ENCODE assay signal across 8 cellular contexts in the genomic region with DNA sequence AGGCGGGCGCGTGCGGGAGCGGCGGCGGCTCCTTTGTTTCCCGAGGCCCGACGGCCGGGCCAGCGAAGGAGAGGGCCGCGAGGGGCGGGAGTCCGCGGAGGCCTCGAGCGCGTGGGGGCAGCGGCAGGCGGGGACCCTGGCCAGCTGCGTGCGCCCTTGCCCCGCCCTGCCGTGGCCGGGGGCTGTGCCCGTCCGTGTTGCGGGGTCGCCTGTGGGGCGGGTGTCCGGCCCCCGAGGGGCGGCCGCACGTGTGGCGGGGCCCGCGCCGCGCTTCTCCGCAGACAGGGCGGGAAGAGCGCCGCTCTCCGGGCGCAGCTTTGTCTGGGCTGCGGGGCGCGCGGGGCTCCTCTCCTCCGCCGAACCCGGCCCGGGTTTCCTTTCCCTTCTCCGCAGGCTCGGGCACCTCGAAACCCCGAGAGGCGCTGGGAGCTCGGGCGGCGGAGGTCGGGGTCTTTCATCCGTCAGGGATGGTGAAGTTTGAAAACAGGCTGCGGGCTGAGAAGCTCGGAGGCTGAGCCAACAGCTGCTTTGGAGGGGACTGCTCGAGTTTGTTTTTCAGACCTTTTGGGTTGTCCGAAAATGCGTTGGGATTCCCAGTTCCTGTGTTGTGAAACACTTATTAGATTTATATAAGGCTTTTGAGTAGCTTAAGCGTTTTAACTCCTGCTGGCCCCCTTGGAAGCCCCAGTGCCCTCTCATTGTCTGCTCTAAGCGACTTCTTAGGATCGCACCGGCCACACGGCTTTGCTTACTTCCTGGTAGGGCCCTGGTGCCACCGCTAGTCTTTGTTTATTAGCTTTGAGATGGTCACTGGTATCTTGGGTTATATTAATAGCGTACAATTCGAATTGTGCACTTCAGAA. TPM values are rescaled to one million over a fixed set of nuclear protein-coding genes. Genes with fewer than 3 reads are reported as not detected.
DNase-seq lines count a peak whose midpoint lies in the region; ATAC-seq and TF ChIP-seq lines count a peak whose summit lies in the region.

No MANE protein-coding gene starts in this region.

- H3K4me1 Mint-ChIP-seq in activated CD4-positive, alpha-beta memory T cell treated with anti-CD3 and anti-CD28 coated beads for 36 hours (ENCODE audit: low read depth): peaks cover 80% of the 10 kb centered on the region
- H3K4me1 Mint-ChIP-seq in endodermal cell: peaks cover 72% of the 10 kb centered on the region

- H3K4me3 ChIP-seq in endodermal cell (ENCODE audit: low read length) (peak overlapping the region; percentile 90), mesendoderm (ENCODE audit: low read length) (peak overlapping the region; percentile 94), subcutaneous abdominal adipose tissue (ENCODE audit: low read depth in 1 of 5, low read length in 5 of 5) (peak overlapping the region; percentile 63 to 89 (median 85))

- peaks cover 19% of the 10 kb centered on the region for H3K4me1 ChIP-seq in endodermal cell (ENCODE audit: control insufficient read depth, insufficient read depth, low read length)
- peaks cover 15% of the 10 kb centered on the region for H3K4me1 ChIP-seq in mesendoderm (ENCODE audit: control insufficient read depth, low read depth, low read length)
- H3K4me1 ChIP-seq in subcutaneous abdominal adipose tissue (ENCODE audit: control insufficient read depth in 5 of 5, insufficient read depth in 5 of 5, low read length in 5 of 5): peaks cover 17 to 85% (median 83%) of the 10 kb centered on the region in 5 donors

- TF ChIP-seq CTCF in endodermal cell (conservative IDR thresholded peaks at IDR 0.05): peak; percentile 50

- no peak overlapping the region for H4K5ac ChIP-seq in mesendoderm (ENCODE audit: low read length)

- H3K36me3 ChIP-seq in endodermal cell (ENCODE audit: control insufficient read depth, insufficient read depth, low read length): no peaks in the 10 kb centered on the region
- no peaks in the 10 kb centered on the region for H3K36me3 ChIP-seq in mesendoderm (ENCODE audit: control insufficient read depth, insufficient read depth, low read length)
- H3K36me3 ChIP-seq in subcutaneous abdominal adipose tissue (ENCODE audit: control insufficient read depth in 5 of 5, insufficient read depth in 5 of 5, low read length in 5 of 5): no peaks in the 10 kb centered on the region

- DNase-seq in NCI-H2196 (lab: John Stamatoyannopoulos, UW; ENCODE audit: unreplicated experiment) (peak; percentile 19), NCI-H2196 treated with DMSO at 0.1 percent for 48 hours (lab: John Stamatoyannopoulos, UW; ENCODE audit: unreplicated experiment) (no peak), NCI-H2227 treated with DMSO at 0.1 percent for 48 hours (lab: John Stamatoyannopoulos, UW) (peak; percentile 10), endodermal cell (peak; percentile 76), mesendoderm (peak; percentile 79)
- DNase-seq in activated CD4-positive, alpha-beta memory T cell treated with anti-CD3 and anti-CD28 coated beads for 36 hours: peak; percentile 58

- peak overlapping the region; percentile 76 for H3K4me2 ChIP-seq in mesendoderm (ENCODE audit: low read length)

- H3K79me1 ChIP-seq in mesendoderm (ENCODE audit: low read length): peaks cover 12% of the 10 kb centered on the region

- H2AK5ac ChIP-seq in mesendoderm (ENCODE audit: low read length): no peak overlapping the region

- H3K9ac ChIP-seq in endodermal cell (ENCODE audit: extremely low read depth, low read length, poor library complexity, severe bottlenecking) (peak overlapping the region; percentile 89), mesendoderm (ENCODE audit: low read length) (peak overlapping the region; percentile 98), subcutaneous abdominal adipose tissue (ENCODE audit: low read length in 5 of 5) (peak overlapping the region; percentile 84 to 95 (median 93))

- peak overlapping the region; percentile 92 for H3K18ac ChIP-seq in mesendoderm (ENCODE audit: low read length)

- H4K8ac ChIP-seq in mesendoderm (ENCODE audit: low read depth, low read length): no peak overlapping the region

- peaks cover 11% of the 10 kb centered on the region for H3K27me3 ChIP-seq in endodermal cell (ENCODE audit: control insufficient read depth, insufficient read depth, low read length, poor library complexity, severe bottlenecking)
- H3K27me3 ChIP-seq in mesendoderm (ENCODE audit: insufficient read depth, low read length, poor library complexity): peaks cover 3% of the 10 kb centered on the region
- H3K27me3 ChIP-seq in subcutaneous abdominal adipose tissue (ENCODE audit: control insufficient read depth in 5 of 5, insufficient read depth in 4 of 5, low read length in 5 of 5): no peaks in the 10 kb centered on the region

- H3K27me3 Mint-ChIP-seq in activated CD4-positive, alpha-beta memory T cell treated with anti-CD3 and anti-CD28 coated beads for 36 hours: no peaks in the 10 kb centered on the region
- peaks cover 35% of the 10 kb centered on the region for H3K27me3 Mint-ChIP-seq in endodermal cell (ENCODE audit: insufficient read depth)

- peak overlapping the region; percentile 91 for H3K27ac Mint-ChIP-seq in activated CD4-positive, alpha-beta memory T cell treated with anti-CD3 and anti-CD28 coated beads for 36 hours
- H3K27ac Mint-ChIP-seq in endodermal cell: peak overlapping the region; percentile 84

- H3K4me3 Mint-ChIP-seq in activated CD4-positive, alpha-beta memory T cell treated with anti-CD3 and anti-CD28 coated beads for 36 hours: peak overlapping the region; percentile 90
- H3K4me3 Mint-ChIP-seq in endodermal cell: peak overlapping the region; percentile 76

- intact Hi-C loops in activated CD4-positive, alpha-beta memory T cell treated with anti-CD3 and anti-CD28 coated beads for 36 hours (cut with micrococcal nuclease): loop anchor here (1.0 to 10.0 kb wide), 6 partner anchors 36 to 1390 kb away; a partner anchor contains a TSS

- ATAC-seq in HG02763 (IDR thresholded peaks at IDR 0.05; ENCODE audit: unreplicated experiment): peak; percentile 5

- peaks cover 19% of the 10 kb centered on the region for H3K79me2 ChIP-seq in mesendoderm (ENCODE audit: control insufficient read depth, insufficient read depth, low read length)

- H2BK15ac ChIP-seq in mesendoderm (replicated peaks; ENCODE audit: low read depth): no peak overlapping the region

- H3K56ac ChIP-seq in mesendoderm (ENCODE audit: low read length): peak overlapping the region; percentile 99

- peaks cover 4% of the 10 kb centered on the region for H3K36me3 Mint-ChIP-seq in activated CD4-positive, alpha-beta memory T cell treated with anti-CD3 and anti-CD28 coated beads for 36 hours
- H3K36me3 Mint-ChIP-seq in endodermal cell (ENCODE audit: low read depth): peaks cover 3% of the 10 kb centered on the region

- H3K9me3 Mint-ChIP-seq in activated CD4-positive, alpha-beta memory T cell treated with anti-CD3 and anti-CD28 coated beads for 36 hours: no peaks in the 10 kb centered on the region
- H3K9me3 Mint-ChIP-seq in endodermal cell: no peaks in the 10 kb centered on the region

- CTCF ChIA-PET in activated CD4-positive, alpha-beta memory T cell treated with anti-CD3 and anti-CD28 coated beads for 36 hours (lab: Charles Lee): interaction anchor here (0.6 to 8.0 kb wide), 22 partner anchors 9 to 221 kb away, joined by 3 to 76 read pairs (median 3); no protein-coding TSS in a partner anchor

- no peaks in the 10 kb centered on the region for H3K9me3 ChIP-seq in endodermal cell (ENCODE audit: control insufficient read depth, low read length)
- H3K9me3 ChIP-seq in subcutaneous abdominal adipose tissue (ENCODE audit: control insufficient read depth in 5 of 5, low read length in 5 of 5): no peaks in the 10 kb centered on the region

- H3K23ac ChIP-seq in mesendoderm (ENCODE audit: low read length): peak overlapping the region; percentile 39

- POLR2A ChIA-PET in activated CD4-positive, alpha-beta memory T cell treated with anti-CD3 and anti-CD28 coated beads for 36 hours (lab: Charles Lee): interaction anchor here (0.9 to 3.9 kb wide), 12 partner anchors 9 to 313 kb away, joined by 3 to 40 read pairs (median 5); no protein-coding TSS in a partner anchor

- H2BK5ac ChIP-seq in mesendoderm (ENCODE audit: low read length): no peak overlapping the region

- H3K27ac ChIP-seq in endodermal cell (ENCODE audit: low read depth, low read length): peak overlapping the region; percentile 87
- H3K27ac ChIP-seq in mesendoderm (ENCODE audit: low read depth, low read length): peak overlapping the region; percentile 81
- H3K27ac ChIP-seq in subcutaneous abdominal adipose tissue (ENCODE audit: low read depth, low read length): peak overlapping the region; percentile 100

- 0 to 1% methylated on average over 28 to 79 of the region's 79 CpGs for WGBS in endodermal cell (ENCODE audit: insufficient coverage in 1 of 2, insufficient read length in 1 of 2), 2 experiments
- no CpG with 5 or more reads among the region's 79 CpGs for WGBS in mesendoderm (ENCODE audit: extremely low coverage, insufficient coverage, low lambda C conversion rate)

- H3K4ac ChIP-seq in mesendoderm (ENCODE audit: low read depth, low read length): peak overlapping the region; percentile 87

- H2BK120ac ChIP-seq in mesendoderm (ENCODE audit: low read depth, low read length): peak overlapping the region; percentile 34

RNA-seq across cellular contexts. Expression of a gene that starts 0.8 kb away (rescaled TPM):
- 10 to 100 TPM; 46.1 to 48.9 TPM for total RNA-seq in activated CD4-positive, alpha-beta memory T cell treated with anti-CD3 and anti-CD28 coated beads for 36 hours
- total RNA-seq in endodermal cell: 10 to 100 TPM; 51.5 to 52.5 TPM
- 64.2 TPM for polyA plus RNA-seq in endodermal cell (2013, experiment 1 of 2)
- 62.6 TPM for polyA plus RNA-seq in endodermal cell (2013, experiment 2 of 2)
- 10.3 TPM for polyA plus RNA-seq in mesendoderm (2013, experiment 1 of 2)
- 9.1 TPM for polyA plus RNA-seq in mesendoderm (2013, experiment 2 of 2)
